Comparison of ENCODE assay signal across 1 cellular context in the genomic region with DNA sequence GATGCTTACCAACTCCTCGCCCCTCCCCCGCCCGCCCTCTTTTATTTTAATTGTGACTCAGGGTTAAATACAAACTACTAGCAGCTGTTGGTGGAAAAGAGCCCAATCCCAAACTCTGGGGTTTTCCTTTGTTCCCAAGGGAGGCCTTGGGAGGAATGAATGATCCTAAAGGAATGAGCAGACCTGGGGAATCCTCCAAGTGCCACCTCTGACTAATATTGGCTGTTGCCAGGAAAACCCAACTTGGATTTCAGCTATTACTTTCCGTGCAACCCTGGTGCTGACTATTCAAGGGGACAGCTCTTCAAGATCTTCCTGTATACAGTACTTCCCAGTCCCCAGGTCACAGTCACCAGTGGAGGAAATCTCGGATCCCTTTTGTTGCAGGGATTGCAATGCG.
TF ChIP-seq lines count a peak whose summit lies in the region.

No MANE protein-coding gene starts in this region.

TF ChIP-seq in IMR-90, 13 proteins besides CTCF, POLR2A, EP300 and RAD21 (continued from another document):
- TF ChIP-seq, protein P1, sequence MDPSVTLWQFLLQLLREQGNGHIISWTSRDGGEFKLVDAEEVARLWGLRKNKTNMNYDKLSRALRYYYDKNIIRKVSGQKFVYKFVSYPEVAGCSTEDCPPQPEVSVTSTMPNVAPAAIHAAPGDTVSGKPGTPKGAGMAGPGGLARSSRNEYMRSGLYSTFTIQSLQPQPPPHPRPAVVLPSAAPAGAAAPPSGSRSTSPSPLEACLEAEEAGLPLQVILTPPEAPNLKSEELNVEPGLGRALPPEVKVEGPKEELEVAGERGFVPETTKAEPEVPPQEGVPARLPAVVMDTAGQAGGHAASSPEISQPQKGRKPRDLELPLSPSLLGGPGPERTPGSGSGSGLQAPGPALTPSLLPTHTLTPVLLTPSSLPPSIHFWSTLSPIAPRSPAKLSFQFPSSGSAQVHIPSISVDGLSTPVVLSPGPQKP (IDR thresholded peaks at IDR 0.05; ENCODE audit: borderline replicate concordance, low read depth, low read length) = no peak
- TF ChIP-seq MAFK (IDR thresholded peaks at IDR 0.05; ENCODE audit: low read depth, low read length) (no peak), BHLHE40 (IDR thresholded peaks at IDR 0.05; ENCODE audit: low read depth, low read length) (0 out of 2 replicates have a peak, but pooled peaks have one; percentile 3), FOS (IDR thresholded peaks at IDR 0.05; ENCODE audit: low read depth, low read length) (peak; percentile 62), MAZ (IDR thresholded peaks at IDR 0.05; ENCODE audit: borderline replicate concordance, low read depth, low read length) (no peak), CHD1 (IDR thresholded peaks at IDR 0.05; ENCODE audit: low read depth, low read length) (no peak), RFX5 (IDR thresholded peaks at IDR 0.05; ENCODE audit: low read depth, low read length) (no peak)
- TF ChIP-seq, protein P2, sequence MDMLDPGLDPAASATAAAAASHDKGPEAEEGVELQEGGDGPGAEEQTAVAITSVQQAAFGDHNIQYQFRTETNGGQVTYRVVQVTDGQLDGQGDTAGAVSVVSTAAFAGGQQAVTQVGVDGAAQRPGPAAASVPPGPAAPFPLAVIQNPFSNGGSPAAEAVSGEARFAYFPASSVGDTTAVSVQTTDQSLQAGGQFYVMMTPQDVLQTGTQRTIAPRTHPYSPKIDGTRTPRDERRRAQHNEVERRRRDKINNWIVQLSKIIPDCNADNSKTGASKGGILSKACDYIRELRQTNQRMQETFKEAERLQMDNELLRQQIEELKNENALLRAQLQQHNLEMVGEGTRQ (IDR thresholded peaks at IDR 0.05; ENCODE audit: low read depth, low read length) = no peak
